Comparison of ENCODE assay signal across 19 cellular contexts in genomic region chr3:160822931-160823330, GRCh38.
A peak's percentile ranks its signal among the peaks of the same experiment; 100 is the strongest.
DNase-seq lines count a peak whose midpoint lies in the region; ATAC-seq and TF ChIP-seq lines count a peak whose summit lies in the region.
"Had no signal": no experiment of that assay in that cellular context is flagged by ENCODE, and none has a peak within 500 bp of the region (broad histone marks: within the 10 kb centered on the region; RNA-seq: fewer than 3 reads in every experiment).

No MANE protein-coding gene starts in this region.

- POLR2A ChIA-PET in naive thymus-derived CD8-positive, alpha-beta T cell (lab: Charles Lee) = no interaction called here

- no peak for TF ChIP-seq CTCF in BE2C (IDR thresholded peaks at IDR 0.05; ENCODE audit: low read depth, low read length)

- H3K4me3 ChIP-seq in BE2C (ENCODE audit: low read depth, low read length) (no peak overlapping the region), SJCRH30 (no peak overlapping the region)
- H3K4me3 ChIP-seq: MG63, SJSA1 had no signal

- peak; percentile 11 for DNase-seq in DMS79 treated with DMSO at 0.1 percent for 48 hours (lab: John Stamatoyannopoulos, UW)
- DNase-seq in DMS79 (lab: John Stamatoyannopoulos, UW) = no peak
- DNase-seq in BE2C = peak; percentile 49
- peak; percentile 29 for DNase-seq in NCI-H146 treated with DMSO at 0.1 percent for 48 hours (lab: John Stamatoyannopoulos, UW; ENCODE audit: unreplicated experiment)
- DNase-seq in SJCRH30 = peak; percentile 24 to 26
- no peak for DNase-seq in NCI-H187 (lab: John Stamatoyannopoulos, UW)
- DNase-seq in naive thymus-derived CD8-positive, alpha-beta T cell = no peak
- DNase-seq in NCI-H226 = no peak
- DNase-seq: 8988T, Caco-2, DMS53, H9, MG63, NCI-H2081, NCI-H446 treated with DMSO at 0.1 percent for 48 hours, PC-3, SW 1271 had no signal

- H3K36me3 ChIP-seq in BE2C (no peaks in the 10 kb centered on the region), SJCRH30 (no peaks in the 10 kb centered on the region)
- H3K36me3 ChIP-seq: MG63, SJSA1 had no signal

- H3K27me3 ChIP-seq in BE2C (no peaks in the 10 kb centered on the region), SJCRH30 (no peaks in the 10 kb centered on the region)
- H3K27me3 ChIP-seq: MG63, SJSA1 had no signal

- H3K4me3 Mint-ChIP-seq in naive thymus-derived CD8-positive, alpha-beta T cell = no peak overlapping the region
- H3K4me3 Mint-ChIP-seq: H9 had no signal

- H3K27ac Mint-ChIP-seq in naive thymus-derived CD8-positive, alpha-beta T cell = no peak overlapping the region

- ATAC-seq in naive thymus-derived CD8-positive, alpha-beta T cell = no peak
- ATAC-seq: PC-3 had no signal

- H3K4me1 ChIP-seq in BE2C (peaks cover 15% of the 10 kb centered on the region), SJCRH30 (no peaks in the 10 kb centered on the region)
- H3K4me1 ChIP-seq: Caco-2, SJSA1 had no signal

- no peaks in the 10 kb centered on the region for H3K9me3 Mint-ChIP-seq in naive thymus-derived CD8-positive, alpha-beta T cell
- H3K9me3 Mint-ChIP-seq: H9 had no signal

- no peaks in the 10 kb centered on the region for H3K36me3 Mint-ChIP-seq in naive thymus-derived CD8-positive, alpha-beta T cell

- no peaks in the 10 kb centered on the region for H3K4me1 Mint-ChIP-seq in naive thymus-derived CD8-positive, alpha-beta T cell

- peaks cover 0 to 3% (median 0%) of the 10 kb centered on the region in 5 donors for H3K27me3 Mint-ChIP-seq in naive thymus-derived CD8-positive, alpha-beta T cell

- no peak overlapping the region for H3K27ac ChIP-seq in SJCRH30
- H3K27ac ChIP-seq: C4-2B, SJSA1 had no signal

- no peaks in the 10 kb centered on the region for H3K9me3 ChIP-seq in BE2C
- H3K9me3 ChIP-seq in SJCRH30 (replicated peaks) = no peaks in the 10 kb centered on the region
- H3K9me3 ChIP-seq: Caco-2, MG63, SJSA1 had no signal

Comparison
In these comparisons a context has a peak if more than half of its experiments do, and no peak if none do; other contexts are left out.
1. DNase-seq: peak in DMS79 treated with DMSO at 0.1 percent for 48 hours (single experiment), BE2C (single experiment), NCI-H146 treated with DMSO at 0.1 percent for 48 hours (single experiment) and SJCRH30 (2 of 2); none in DMS79 (single experiment), NCI-H187 (0 of 2), naive thymus-derived CD8-positive, alpha-beta T cell (0 of 10) and NCI-H226 (single experiment).